ENCODE assay signal across 25 cellular contexts in the genomic region with DNA sequence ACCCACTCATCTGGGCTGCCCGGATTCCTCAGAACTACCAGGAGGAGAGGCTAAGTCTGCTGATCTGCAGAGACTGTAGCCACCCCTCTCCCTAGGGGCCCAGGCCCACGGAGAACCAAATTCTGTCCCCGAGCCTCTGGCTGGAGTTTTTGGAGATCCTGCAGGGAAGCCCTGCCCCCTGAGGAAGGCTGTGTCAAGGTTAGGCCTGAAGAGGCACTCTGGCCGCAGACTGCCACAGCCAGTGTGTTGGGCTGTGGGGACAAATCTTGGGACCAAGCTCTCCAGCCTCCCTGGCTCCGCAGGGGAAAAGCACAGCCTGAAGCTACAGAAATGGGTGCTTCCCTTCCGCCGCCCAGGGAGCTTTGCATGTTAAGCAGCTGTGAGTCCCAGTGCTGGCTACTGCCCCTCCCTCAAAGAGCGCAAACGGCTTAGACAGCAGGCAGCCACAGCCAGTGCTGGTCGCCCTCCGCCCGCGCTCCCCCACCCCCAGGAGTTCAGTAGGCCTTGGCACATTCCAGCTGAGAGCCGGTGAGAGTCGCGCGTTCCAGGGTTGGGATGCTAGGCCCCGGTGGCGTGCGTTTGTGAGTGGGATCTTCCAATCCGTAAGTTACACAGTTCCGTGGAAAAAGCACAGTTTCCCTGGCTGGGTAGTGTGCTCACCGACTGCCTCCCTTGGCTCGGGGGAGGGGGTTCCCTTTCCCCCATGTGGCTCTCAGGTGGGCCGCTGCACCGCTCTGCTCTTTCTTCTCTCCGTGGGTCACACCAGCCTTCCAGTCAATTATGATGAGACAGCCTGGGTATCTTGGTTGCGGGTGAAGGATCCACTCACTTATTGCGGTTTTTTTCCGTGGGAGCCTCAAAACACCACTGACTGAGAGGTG. TPM values are rescaled to one million over a fixed set of nuclear protein-coding genes. Genes with fewer than 3 reads are reported as not detected.
"Had no signal": no experiment of that assay in that cellular context is flagged by ENCODE, and none has a peak within 500 bp of the region (broad histone marks: within the 10 kb centered on the region; RNA-seq: fewer than 3 reads in every experiment).

No MANE protein-coding gene starts in this region.

- H3K27ac ChIP-seq: coronary artery, heart right ventricle, pancreas, psoas muscle, right atrium auricular region, thoracic aorta had no signal

- H3K36me3 Mint-ChIP-seq: activated naive CD4-positive, alpha-beta T cell treated with anti-CD3 and anti-CD28 coated beads, Interleukin-2, amount 10 ng/mL, durations not matched to agents 7 days and 5 days; type B pancreatic cell had no signal

- H3K36me3 ChIP-seq: heart right ventricle, pancreas, right atrium auricular region, thoracic aorta had no signal

- H3K9me3 ChIP-seq: pancreas, thoracic aorta had no signal

- H3K4me3 ChIP-seq: coronary artery, heart right ventricle, pancreas, psoas muscle, right atrium auricular region, thoracic aorta had no signal

- H3K27ac Mint-ChIP-seq: activated naive CD4-positive, alpha-beta T cell treated with anti-CD3 and anti-CD28 coated beads, Interleukin-2, amount 10 ng/mL, durations not matched to agents 7 days and 5 days; activated T-cell treated with anti-CD3 and anti-CD28 coated beads, Interleukin-2, amount 50 U/mL, for 72 hours; memory B cell; naive B cell; type B pancreatic cell had no signal

- H3K4me3 Mint-ChIP-seq: activated naive CD4-positive, alpha-beta T cell treated with anti-CD3 and anti-CD28 coated beads, Interleukin-2, amount 10 ng/mL, durations not matched to agents 7 days and 5 days; activated T-cell treated with anti-CD3 and anti-CD28 coated beads, Interleukin-2, amount 50 U/mL, for 72 hours; memory B cell; naive B cell; type B pancreatic cell had no signal

- H3K4me1 ChIP-seq: heart right ventricle, pancreas, psoas muscle, right atrium auricular region had no signal

- H3K4me1 Mint-ChIP-seq: activated naive CD4-positive, alpha-beta T cell treated with anti-CD3 and anti-CD28 coated beads, Interleukin-2, amount 10 ng/mL, durations not matched to agents 7 days and 5 days; naive B cell had no signal

- ATAC-seq: activated T-cell treated with anti-CD3 and anti-CD28 coated beads, Interleukin-2, amount 50 U/mL, for 72 hours; heart right ventricle; left colon; pancreas; psoas muscle had no signal

- H3K27me3 ChIP-seq: pancreas, right atrium auricular region had no signal

- DNase-seq: activated CD4-positive, alpha-beta T cell treated with anti-CD3 and anti-CD28 coated beads, Interleukin-2, amount 50 U/mL, for 4 hours; activated effector memory CD4-positive, alpha-beta T cell treated with Interleukin-2 at 50 U/mL for 16 hours; activated naive CD4-positive, alpha-beta T cell treated with anti-CD3 and anti-CD28 coated beads, Interleukin-2, amount 10 ng/mL, durations not matched to agents 7 days and 5 days; activated T-cell treated with anti-CD3 and anti-CD28 coated beads, Interleukin-2, amount 50 U/mL, for 72 hours; amygdala; cerebellar nuclear complex; heart right ventricle; left colon; naive B cell; psoas muscle; stimulated activated CD4-positive, alpha-beta T cell treated with anti-CD3 and anti-CD28 coated beads, Interleukin-4, amount 100 ng/mL, for 24 hours; stimulated activated naive CD4-positive, alpha-beta T cell treated with Interleukin-2 at 50 U/mL for 16 hours; T-helper 9 cell had no signal

RNA-seq across cellular contexts. Expression of gene CLEC4E, which starts 13.2 kb away (rescaled TPM):
- total RNA-seq: activated CD8-positive, alpha-beta memory T cell treated with anti-CD3 and anti-CD28 coated beads for 36 hours; activated T-cell treated with anti-CD3 and anti-CD28 coated beads, Interleukin-2, amount 50 U/mL, for 72 hours; bronchial epithelial cell; fibroblast of villous mesenchyme; left colon; T-helper 1 cell treated with Interleukin-12 subunit alpha and Interleukin-12 subunit beta and Interleukin-4 antibody, amounts not matched to agents 30 ng/mL and 1 ng/mL, for 36 hours had no signal

RNA-seq across cellular contexts. Expression of gene CLEC4D, which starts 14.2 kb away (rescaled TPM):
- total RNA-seq: activated CD8-positive, alpha-beta memory T cell treated with anti-CD3 and anti-CD28 coated beads for 36 hours; activated T-cell treated with anti-CD3 and anti-CD28 coated beads, Interleukin-2, amount 50 U/mL, for 72 hours; bronchial epithelial cell; epithelial cell of proximal tubule; fibroblast of villous mesenchyme; mucosa of gallbladder; T-helper 1 cell treated with Interleukin-12 subunit alpha and Interleukin-12 subunit beta and Interleukin-4 antibody, amounts not matched to agents 30 ng/mL and 1 ng/mL, for 36 hours had no signal
- polyA plus RNA-seq: pancreas had no signal
